16 cellular contexts compared by ENCODE assay signal in genomic region chr15:41795996-41796395, GRCh38. TPM values are rescaled to one million over a fixed set of nuclear protein-coding genes. Genes with fewer than 3 reads are reported as not detected.
DNase-seq lines count a peak whose midpoint lies in the region; FAIRE-seq and TF ChIP-seq lines count a peak whose summit lies in the region.
"Had no signal": no experiment of that assay in that cellular context is flagged by ENCODE, and none has a peak within 500 bp of the region (broad histone marks: within the 10 kb centered on the region; RNA-seq: fewer than 3 reads in every experiment).

No MANE protein-coding gene starts in this region.

- no peaks in the 10 kb centered on the region for H3K9me3 Mint-ChIP-seq in T-helper 1 cell treated with Interleukin-12 subunit alpha and Interleukin-12 subunit beta and Interleukin-4 antibody, amounts not matched to agents 30 μg/mL and 1 μg/mL, for 36 hours

- H3K27ac ChIP-seq in ascending aorta (peak overlapping the region; percentile 40 to 65), kidney (ENCODE audit: low read depth in 2 of 2, low read length in 2 of 2) (peak overlapping the region; percentile 36 to 49), tibial artery (peak overlapping the region; percentile 33 to 38)
- H3K27ac ChIP-seq: 22Rv1, HL-60, pancreas had no signal

- intact Hi-C loops in ascending aorta (cut with DNase I): no loop called here
- intact Hi-C loops in kidney (cut with DNase I): no loop called here
- intact Hi-C loops in tibial artery (cut with DNase I; ENCODE audit: low total_unique reads): no loop called here

- no peaks in the 10 kb centered on the region for H3K27me3 ChIP-seq in ascending aorta
- H3K27me3 ChIP-seq in tibial artery: no peaks in the 10 kb centered on the region
- H3K27me3 ChIP-seq: pancreas had no signal

- no peak overlapping the region for H3K4me3 ChIP-seq in ascending aorta
- no peak overlapping the region for H3K4me3 ChIP-seq in kidney (ENCODE audit: low read length in 2 of 2)
- H3K4me3 ChIP-seq in tibial artery: no peak overlapping the region
- H3K4me3 ChIP-seq: pancreas had no signal

- H3K27me3 Mint-ChIP-seq in T-helper 1 cell treated with Interleukin-12 subunit alpha and Interleukin-12 subunit beta and Interleukin-4 antibody, amounts not matched to agents 30 μg/mL and 1 μg/mL, for 36 hours (ENCODE audit: low read depth): no peaks in the 10 kb centered on the region

- H3K4me1 Mint-ChIP-seq in T-helper 1 cell treated with Interleukin-12 subunit alpha and Interleukin-12 subunit beta and Interleukin-4 antibody, amounts not matched to agents 30 μg/mL and 1 μg/mL, for 36 hours (ENCODE audit: low read depth): peaks cover 25% of the 10 kb centered on the region

- DNase-seq in T-helper 1 cell (no peak), ascending aorta (ENCODE audit: low spot score in 2 of 2) (no peak), kidney (no peak), tibial artery (no peak), activated gamma-delta T cell treated with Interleukin-2 at 50 U/mL for 16 hours (no peak), NCI-H226 (no peak)
- DNase-seq in stimulated activated CD4-positive, alpha-beta T cell treated with anti-CD3 and anti-CD28 coated beads, Interleukin-4, amount 100 ng/mL, for 4 hours: no peak
- DNase-seq: Caco-2; NCI-H1930; NCI-H774; pancreas; Right ventricle myocardium superior; stimulated activated CD4-positive, alpha-beta T cell treated with anti-CD3 and anti-CD28 coated beads, Interleukin-15, amount 100 ng/mL, for 24 hours had no signal

- H3K9ac ChIP-seq in kidney (ENCODE audit: low read length in 2 of 2): no peak overlapping the region

- H3K36me3 ChIP-seq in ascending aorta (peaks cover 7 to 16% of the 10 kb centered on the region in 2 donors), kidney (ENCODE audit: control insufficient read depth in 1 of 2, insufficient read depth in 2 of 2, low read length in 2 of 2) (peaks cover 3 to 5% of the 10 kb centered on the region in 2 donors), tibial artery (peaks cover 11 to 15% (median 14%) of the 10 kb centered on the region in 3 donors)
- H3K36me3 ChIP-seq: pancreas had no signal

- no peak for FAIRE-seq in kidney (lab: Jason Lieb, UNC)
- FAIRE-seq: pancreas had no signal

- peak overlapping the region; percentile 11 for H3K27ac Mint-ChIP-seq in T-helper 1 cell treated with Interleukin-12 subunit alpha and Interleukin-12 subunit beta and Interleukin-4 antibody, amounts not matched to agents 30 μg/mL and 1 μg/mL, for 36 hours

- H3K9me3 ChIP-seq in ascending aorta: no peaks in the 10 kb centered on the region
- no peaks in the 10 kb centered on the region for H3K9me3 ChIP-seq in kidney (ENCODE audit: control insufficient read depth in 1 of 2, low read length in 2 of 2)
- H3K9me3 ChIP-seq in tibial artery: no peaks in the 10 kb centered on the region
- H3K9me3 ChIP-seq: Caco-2, pancreas had no signal

- no peak for TF ChIP-seq CTCF in ascending aorta (IDR thresholded peaks at IDR 0.05)
- TF ChIP-seq CTCF in kidney (IDR thresholded peaks at IDR 0.05; ENCODE audit: borderline replicate concordance, extremely low read depth, insufficient read depth): no peak
- TF ChIP-seq CTCF in tibial artery (IDR thresholded peaks at IDR 0.05): no peak

- no peak overlapping the region for H3K4me3 Mint-ChIP-seq in T-helper 1 cell treated with Interleukin-12 subunit alpha and Interleukin-12 subunit beta and Interleukin-4 antibody, amounts not matched to agents 30 μg/mL and 1 μg/mL, for 36 hours

- H3K4me1 ChIP-seq in ascending aorta (peaks cover 4 to 14% of the 10 kb centered on the region in 2 donors), kidney (ENCODE audit: control insufficient read depth in 1 of 2, insufficient read depth in 1 of 2, low read depth in 1 of 2, low read length in 2 of 2) (peaks cover 18 to 25% of the 10 kb centered on the region in 2 donors), tibial artery (peaks cover 0 to 38% (median 17%) of the 10 kb centered on the region in 4 donors)
- H3K4me1 ChIP-seq: pancreas had no signal

- peaks cover under 1% of the 10 kb centered on the region for H3K36me3 Mint-ChIP-seq in T-helper 1 cell treated with Interleukin-12 subunit alpha and Interleukin-12 subunit beta and Interleukin-4 antibody, amounts not matched to agents 30 μg/mL and 1 μg/mL, for 36 hours (ENCODE audit: low read depth)

RNA-seq across cellular contexts. Expression of gene MAPKBP1, which starts 21.7 kb away (rescaled TPM):
- total RNA-seq in ascending aorta (27.6 TPM), kidney (28.6 TPM)
- polyA plus RNA-seq in kidney (ENCODE audit: insufficient read depth, low read depth, low replicate concordance): 3.7 TPM

RNA-seq across cellular contexts. Expression of gene JMJD7, which starts 31.9 kb away (rescaled TPM):
- total RNA-seq in ascending aorta (16.4 TPM), kidney (16.2 TPM)
- polyA plus RNA-seq in kidney (ENCODE audit: insufficient read depth, low read depth, low replicate concordance): 17.6 TPM

RNA-seq across cellular contexts. Expression of gene PLA2G4B, which starts 42.7 kb away (rescaled TPM):
- total RNA-seq in ascending aorta (13.9 TPM), kidney (8.3 TPM)
- 4.8 TPM for polyA plus RNA-seq in kidney (ENCODE audit: insufficient read depth, low read depth, low replicate concordance)
